Comparison of ENCODE assay signal across 14 cellular contexts in the genomic region with DNA sequence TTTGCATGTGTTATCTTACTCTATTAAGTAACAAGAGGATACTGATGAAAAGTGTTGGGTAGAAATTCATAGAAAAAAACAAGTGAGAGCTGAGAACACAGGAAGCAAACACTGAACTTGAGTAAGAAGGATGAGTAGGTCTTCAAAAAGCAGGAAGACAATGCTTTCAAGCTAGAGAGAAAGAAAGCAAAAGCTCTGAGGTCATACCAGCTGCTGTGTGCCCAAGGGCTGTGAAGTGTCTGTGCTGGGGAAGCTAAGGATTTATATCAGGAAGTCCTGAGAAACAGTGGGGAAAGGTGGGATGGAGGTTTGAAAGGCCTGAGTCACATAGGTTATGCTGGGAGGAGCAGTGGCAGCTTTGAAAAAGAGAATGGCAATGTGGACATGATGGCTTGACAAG.
DNase-seq lines count a peak whose midpoint lies in the region; ATAC-seq and TF ChIP-seq lines count a peak whose summit lies in the region.
"Had no signal": no experiment of that assay in that cellular context is flagged by ENCODE, and none has a peak within 500 bp of the region (broad histone marks: within the 10 kb centered on the region; RNA-seq: fewer than 3 reads in every experiment).

No MANE protein-coding gene starts in this region.

- intact Hi-C loops in posterior vena cava (cut with DNase I): no loop called here

- H3K79me2 ChIP-seq in fibroblast of lung (ENCODE audit: control insufficient read depth, insufficient read depth, low read length): no peaks in the 10 kb centered on the region

- no peaks in the 10 kb centered on the region for H4K20me1 ChIP-seq in fibroblast of lung (ENCODE audit: control insufficient read depth, extremely low read depth, insufficient read depth, low read length)
- H4K20me1 ChIP-seq: BLaER1 treated with 17β-estradiol and CSF1 and Interleukin-3, amounts not matched to agents 10 nM and 100 nM had no signal

- ATAC-seq in HG02610 (IDR thresholded peaks at IDR 0.05; ENCODE audit: unreplicated experiment): no peak
- ATAC-seq: heart right ventricle, left ventricle myocardium superior had no signal

- H3K4me1 ChIP-seq in fibroblast of lung (ENCODE audit: control insufficient read depth, extremely low read depth, insufficient read depth, low read length): no peaks in the 10 kb centered on the region
- H3K4me1 ChIP-seq: BLaER1 treated with 17β-estradiol and CSF1 and Interleukin-3, amounts not matched to agents 10 nM and 100 nM; heart right ventricle had no signal

- no peak overlapping the region for H3K9ac ChIP-seq in fibroblast of lung (ENCODE audit: insufficient read depth, low read length)
- H3K9ac ChIP-seq: BLaER1 treated with 17β-estradiol and CSF1 and Interleukin-3, amounts not matched to agents 10 nM and 100 nM had no signal

- H3K4me3 ChIP-seq in fibroblast of lung (replicated peaks in 1 of 4; ENCODE audit: control extremely low read depth in 1 of 4, insufficient read depth in 1 of 4, low read depth in 3 of 4, low read length in 4 of 4): no peak overlapping the region
- H3K4me3 ChIP-seq: BLaER1 treated with 17β-estradiol and CSF1 and Interleukin-3, amounts not matched to agents 10 nM and 100 nM; heart right ventricle had no signal

- H3K4me2 ChIP-seq in fibroblast of lung (ENCODE audit: extremely low read depth, insufficient read depth, low read length): no peak overlapping the region
- H3K4me2 ChIP-seq: BLaER1 treated with 17β-estradiol and CSF1 and Interleukin-3, amounts not matched to agents 10 nM and 100 nM had no signal

- H3K27me3 ChIP-seq in fibroblast of lung (ENCODE audit: control insufficient read depth, insufficient read depth, low read length): no peaks in the 10 kb centered on the region
- H3K27me3 ChIP-seq: BLaER1 treated with 17β-estradiol and CSF1 and Interleukin-3, amounts not matched to agents 10 nM and 100 nM; heart right ventricle had no signal

- no peaks in the 10 kb centered on the region for H3K9me3 ChIP-seq in fibroblast of lung (ENCODE audit: control insufficient read depth, insufficient read depth, low read depth, low read length)
- H3K9me3 ChIP-seq: BLaER1 treated with 17β-estradiol and CSF1 and Interleukin-3, amounts not matched to agents 10 nM and 100 nM; heart right ventricle had no signal

- no peak overlapping the region for H3K27ac ChIP-seq in fibroblast of lung (ENCODE audit: insufficient read depth, low read length)
- H3K27ac ChIP-seq: BLaER1 treated with 17β-estradiol and CSF1 and Interleukin-3, amounts not matched to agents 10 nM and 100 nM; heart right ventricle had no signal

- TF ChIP-seq CTCF in fibroblast of lung (conservative IDR thresholded peaks at IDR 0.05 in 1 of 2, IDR thresholded peaks at IDR 0.05 in 1 of 2; ENCODE audit: low read depth in 1 of 2, low read length in 2 of 2): no peak

- DNase-seq in AG08395 (ENCODE audit: low spot score): peak; percentile 14
- DNase-seq in DMS53 treated with DMSO at 0.1 percent for 48 hours (lab: John Stamatoyannopoulos, UW; ENCODE audit: unreplicated experiment): peak; percentile 81
- DNase-seq in NCI-H82 (lab: John Stamatoyannopoulos, UW): peak; percentile 53
- DNase-seq in fibroblast of lung (ENCODE audit: low read depth in 2 of 2): no peak
- DNase-seq in NCI-H2227 treated with DMSO at 0.1 percent for 48 hours (lab: John Stamatoyannopoulos, UW): no peak
- DNase-seq in central memory CD4-positive, alpha-beta T cell: no peak
- no peak for DNase-seq in posterior vena cava (ENCODE audit: low spot score)
- DNase-seq: activated CD4-positive, CD25-positive, alpha-beta regulatory T cell; effector CD4-positive, alpha-beta T cell; heart right ventricle; left ventricle myocardium superior; NCI-H187 had no signal

- peak overlapping the region; percentile 6 for H2AFZ ChIP-seq in fibroblast of lung (ENCODE audit: low read length)

- no peaks in the 10 kb centered on the region for H3K36me3 ChIP-seq in fibroblast of lung (ENCODE audit: control insufficient read depth, insufficient read depth, low read length)
- H3K36me3 ChIP-seq: BLaER1 treated with 17β-estradiol and CSF1 and Interleukin-3, amounts not matched to agents 10 nM and 100 nM; heart right ventricle had no signal

Comparison
In these comparisons a context has a peak if more than half of its experiments do, and no peak if none do; other contexts are left out.
1. DNase-seq: peak in AG08395 (single experiment), DMS53 treated with DMSO at 0.1 percent for 48 hours (single experiment) and NCI-H82 (single experiment); none in fibroblast of lung (0 of 2), NCI-H2227 treated with DMSO at 0.1 percent for 48 hours (single experiment), central memory CD4-positive, alpha-beta T cell (single experiment) and posterior vena cava (single experiment).